Comparison of ENCODE assay signal across 8 cellular contexts in the genomic region with DNA sequence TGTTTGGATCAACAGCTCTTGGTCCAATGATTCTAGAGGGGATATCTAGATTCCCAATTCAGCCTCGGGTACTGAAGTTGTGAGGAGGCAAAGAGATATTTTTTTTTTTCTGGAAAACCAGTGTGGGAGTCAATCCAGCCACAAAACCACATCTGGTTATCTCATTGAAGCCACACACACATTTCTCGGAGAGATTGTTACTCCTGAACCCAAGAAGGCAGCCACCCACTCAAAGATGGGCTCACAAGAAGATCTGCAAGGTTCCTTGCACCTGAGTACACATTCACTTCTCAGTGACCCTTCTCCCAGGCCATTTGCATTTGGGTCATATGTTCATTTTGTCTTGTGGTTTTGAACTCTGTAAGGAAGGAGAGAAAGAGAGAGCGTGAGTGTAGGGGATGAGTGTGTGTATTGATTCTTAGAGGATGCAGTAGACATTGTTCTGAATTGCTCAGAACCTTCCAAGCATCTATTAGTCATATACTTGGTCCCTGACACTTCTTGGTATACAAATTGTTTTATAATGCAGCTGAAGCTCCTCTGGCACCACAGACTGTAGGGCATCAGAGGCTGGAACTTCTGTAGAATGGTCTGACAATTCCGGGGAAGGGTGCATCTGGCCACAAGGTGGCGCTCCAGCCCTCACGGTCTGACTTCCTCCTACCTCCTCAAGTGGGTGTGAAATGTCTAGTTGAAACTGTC. TPM values are rescaled to one million over a fixed set of nuclear protein-coding genes. Genes with fewer than 3 reads are reported as not detected.
DNase-seq lines count a peak whose midpoint lies in the region; FAIRE-seq and TF ChIP-seq lines count a peak whose summit lies in the region.

No MANE protein-coding gene starts in this region.

- peaks cover 3% of the 10 kb centered on the region for H3K36me3 Mint-ChIP-seq in activated naive CD4-positive, alpha-beta T cell treated with anti-CD3 and anti-CD28 coated beads, Interleukin-2, amount 50 U/mL, for 24 hours
- H3K36me3 Mint-ChIP-seq in progenitor cell of endocrine pancreas (ENCODE audit: insufficient read depth) = no peaks in the 10 kb centered on the region

- FAIRE-seq in urothelium cell line (lab: Jason Lieb, UNC) = peak; percentile 46

- no peak overlapping the region for H3K27ac ChIP-seq in SU-DHL-6 (ENCODE audit: low read depth, low read length)

- H3K4me2 ChIP-seq in SU-DHL-6 (ENCODE audit: low read depth, low read length, poor library complexity, severe bottlenecking) = no peak overlapping the region

- intact Hi-C loops in head of caudate nucleus (cut with DNase I) = no loop called here

- DNase-seq in GM04504 (ENCODE audit: low read depth) = peak; percentile 24
- DNase-seq in HAP-1 (ENCODE audit: low spot score in 2 of 2) = peak; percentile 34 to 87
- DNase-seq in MV-4-11 (lab: John Stamatoyannopoulos, UW) = peak; percentile 66
- peak; percentile 62 to 96 (median 90) for DNase-seq in head of caudate nucleus
- DNase-seq in progenitor cell of endocrine pancreas (ENCODE audit: low spot score, unreplicated experiment) = peak; percentile 64
- peak; percentile 79 for DNase-seq in urothelium cell line (ENCODE audit: low spot score)

- H3K9me3 ChIP-seq in HAP-1 = no peaks in the 10 kb centered on the region
- no peaks in the 10 kb centered on the region for H3K9me3 ChIP-seq in SU-DHL-6 (ENCODE audit: insufficient read depth, low read length)

- H3K27me3 Mint-ChIP-seq in activated naive CD4-positive, alpha-beta T cell treated with anti-CD3 and anti-CD28 coated beads, Interleukin-2, amount 50 U/mL, for 24 hours = no peaks in the 10 kb centered on the region
- H3K27me3 Mint-ChIP-seq in progenitor cell of endocrine pancreas = peaks cover 25% of the 10 kb centered on the region

- H2AFZ ChIP-seq in SU-DHL-6 (ENCODE audit: low read depth, low read length, severe bottlenecking) = no peak overlapping the region

- in situ Hi-C loops in HAP-1 (cut with MboI; ENCODE audit: low sequenced_read_pairs) = no loop called here

- H3F3A ChIP-seq in SU-DHL-6 (ENCODE audit: insufficient read depth) = no peaks in the 10 kb centered on the region

- no peaks in the 10 kb centered on the region for H3K9me3 Mint-ChIP-seq in activated naive CD4-positive, alpha-beta T cell treated with anti-CD3 and anti-CD28 coated beads, Interleukin-2, amount 50 U/mL, for 24 hours
- H3K9me3 Mint-ChIP-seq in progenitor cell of endocrine pancreas (ENCODE audit: low read depth) = no peaks in the 10 kb centered on the region

- no peaks in the 10 kb centered on the region for H3K27me3 ChIP-seq in HAP-1 (ENCODE audit: low read depth)
- no peaks in the 10 kb centered on the region for H3K27me3 ChIP-seq in SU-DHL-6 (ENCODE audit: low read length)

- H3K4me1 Mint-ChIP-seq in activated naive CD4-positive, alpha-beta T cell treated with anti-CD3 and anti-CD28 coated beads, Interleukin-2, amount 50 U/mL, for 24 hours = peaks cover 10% of the 10 kb centered on the region
- peaks cover 6% of the 10 kb centered on the region for H3K4me1 Mint-ChIP-seq in progenitor cell of endocrine pancreas (ENCODE audit: low read depth)

- H3K4me1 ChIP-seq in HAP-1 = no peaks in the 10 kb centered on the region

- H3K36me3 ChIP-seq in HAP-1 (replicated peaks) = no peaks in the 10 kb centered on the region
- no peaks in the 10 kb centered on the region for H3K36me3 ChIP-seq in SU-DHL-6 (ENCODE audit: low read length)

- peak overlapping the region; percentile 53 for H3K4me3 Mint-ChIP-seq in activated naive CD4-positive, alpha-beta T cell treated with anti-CD3 and anti-CD28 coated beads, Interleukin-2, amount 50 U/mL, for 24 hours
- H3K4me3 Mint-ChIP-seq in progenitor cell of endocrine pancreas (ENCODE audit: low read depth) = no peak overlapping the region

- peak overlapping the region; percentile 43 for H3K27ac Mint-ChIP-seq in activated naive CD4-positive, alpha-beta T cell treated with anti-CD3 and anti-CD28 coated beads, Interleukin-2, amount 50 U/mL, for 24 hours
- no peak overlapping the region for H3K27ac Mint-ChIP-seq in progenitor cell of endocrine pancreas

- H3K79me2 ChIP-seq in SU-DHL-6 (ENCODE audit: insufficient read depth, low read length) = no peaks in the 10 kb centered on the region

- no peaks in the 10 kb centered on the region for H3K9me2 ChIP-seq in SU-DHL-6 (replicated peaks; ENCODE audit: insufficient read depth, low read length)

- H3K9ac ChIP-seq in SU-DHL-6 (ENCODE audit: low read length) = no peak overlapping the region

- H4K20me1 ChIP-seq in SU-DHL-6 (ENCODE audit: low read depth, low read length) = no peaks in the 10 kb centered on the region

- peak; percentile 91 for TF ChIP-seq CTCF in SU-DHL-6 (IDR thresholded peaks at IDR 0.05; ENCODE audit: insufficient read depth, low read length, poor library complexity, severe bottlenecking)
- peak; percentile 93 for TF ChIP-seq CTCF in progenitor cell of endocrine pancreas (IDR thresholded peaks at IDR 0.05; ENCODE audit: unreplicated experiment)

- H3K4me3 ChIP-seq in HAP-1 = no peak overlapping the region
- no peak overlapping the region for H3K4me3 ChIP-seq in SU-DHL-6 (ENCODE audit: insufficient read depth, low read length, poor library complexity, severe bottlenecking)

RNA-seq across cellular contexts. Expression of gene TRA2B, which starts 39.3 kb away (rescaled TPM):
- 205 and 230 TPM in 2 replicates for total RNA-seq in progenitor cell of endocrine pancreas

Comparison
In these comparisons a context has a peak if more than half of its experiments do, and no peak if none do; other contexts are left out.
1. DNase-seq: peak in every context shown above with its lines; median percentile 90 in head of caudate nucleus; 79 in urothelium cell line; 66 in MV-4-11; 64 in progenitor cell of endocrine pancreas; 60 in HAP-1; 24 in GM04504.